ENCODE assay signal across 17 cellular contexts in genomic region chr16:88086571-88087516, GRCh38.
"Had no signal": no experiment of that assay in that cellular context is flagged by ENCODE, and none has a peak within 500 bp of the region (broad histone marks: within the 10 kb centered on the region; RNA-seq: fewer than 3 reads in every experiment).

No MANE protein-coding gene starts in this region.

- H3K36me3 Mint-ChIP-seq: activated naive CD8-positive, alpha-beta T cell; brain had no signal

- H3K9me3 Mint-ChIP-seq: brain; central memory CD8-positive, alpha-beta T cell; dendritic cell treated with granulocyte-macrophage colony-stimulating factor and Interleukin-4, amounts not matched to agents 40 ng/mL and 50 ng/mL, for 4 days; naive thymus-derived CD4-positive, alpha-beta T cell; stimulated activated naive CD8-positive, alpha-beta T cell treated with anti-CD3 and anti-CD28 coated beads, Interleukin-15, Interleukin-2, amounts not matched to agents 100 ng/mL and 50 ng/mL, for 24 hours had no signal

- DNase-seq: activated CD4-positive, alpha-beta T cell treated with anti-CD3 and anti-CD28 coated beads for 48 hours; activated effector memory CD4-positive, alpha-beta T cell treated with Interleukin-2 at 50 U/mL for 16 hours; amygdala; hypothalamus; naive thymus-derived CD4-positive, alpha-beta T cell; nucleus accumbens; stimulated activated CD4-positive, alpha-beta T cell treated with anti-CD3 and anti-CD28 coated beads, Interleukin-12 subunit alpha, Interleukin-12 subunit beta, amount 100 ng/mL, for 4 hours; SW 1271; T-helper 9 cell; WERI-Rb-1 had no signal

- H3K4me3 ChIP-seq: lung, thoracic aorta had no signal

- H3K27ac ChIP-seq: thoracic aorta, WERI-Rb-1 had no signal

- H3K4me3 Mint-ChIP-seq: activated naive CD8-positive, alpha-beta T cell; brain; central memory CD8-positive, alpha-beta T cell; dendritic cell treated with granulocyte-macrophage colony-stimulating factor and Interleukin-4, amounts not matched to agents 40 ng/mL and 50 ng/mL, for 4 days; naive thymus-derived CD4-positive, alpha-beta T cell; stimulated activated naive CD8-positive, alpha-beta T cell treated with anti-CD3 and anti-CD28 coated beads, Interleukin-15, Interleukin-2, amounts not matched to agents 100 ng/mL and 50 ng/mL, for 24 hours had no signal

- H3K36me3 ChIP-seq: thoracic aorta, WERI-Rb-1 had no signal

- H3K4me1 Mint-ChIP-seq: central memory CD8-positive, alpha-beta T cell; naive thymus-derived CD4-positive, alpha-beta T cell had no signal

- H3K27me3 Mint-ChIP-seq: activated naive CD8-positive, alpha-beta T cell; central memory CD8-positive, alpha-beta T cell; naive thymus-derived CD4-positive, alpha-beta T cell; stimulated activated naive CD8-positive, alpha-beta T cell treated with anti-CD3 and anti-CD28 coated beads, Interleukin-15, Interleukin-2, amounts not matched to agents 100 ng/mL and 50 ng/mL, for 24 hours had no signal

- ATAC-seq: naive thymus-derived CD4-positive, alpha-beta T cell had no signal

- H3K27ac Mint-ChIP-seq: activated naive CD8-positive, alpha-beta T cell; dendritic cell treated with granulocyte-macrophage colony-stimulating factor and Interleukin-4, amounts not matched to agents 40 ng/mL and 50 ng/mL, for 4 days; naive thymus-derived CD4-positive, alpha-beta T cell; stimulated activated naive CD8-positive, alpha-beta T cell treated with anti-CD3 and anti-CD28 coated beads, Interleukin-15, Interleukin-2, amounts not matched to agents 100 ng/mL and 50 ng/mL, for 24 hours had no signal

- H3K9me3 ChIP-seq: thoracic aorta had no signal
